Comparison of ENCODE assay signal across 2 cellular contexts in the genomic region with DNA sequence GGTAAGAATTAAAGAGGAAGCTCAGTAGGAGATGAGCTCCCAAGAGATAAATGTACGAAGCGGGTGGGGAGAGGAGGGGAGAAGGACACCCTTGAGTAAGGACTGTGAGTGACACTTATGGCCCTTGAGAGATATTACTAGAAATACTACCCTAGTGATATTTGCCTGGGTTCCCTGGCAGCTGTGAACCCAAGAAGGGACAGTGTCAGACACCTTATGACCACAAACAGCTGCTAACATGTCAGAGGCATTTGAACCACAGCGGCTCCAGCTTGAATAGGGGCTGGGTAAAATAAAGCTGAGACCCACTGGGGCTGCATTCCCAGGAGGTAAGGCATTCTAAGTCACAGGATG.
TF ChIP-seq lines count a peak whose summit lies in the region.

No MANE protein-coding gene starts in this region.

TF ChIP-seq in IMR-90, 13 proteins besides CTCF, POLR2A, EP300 and RAD21:
- TF ChIP-seq BHLHE40 (IDR thresholded peaks at IDR 0.05; ENCODE audit: low read depth, low read length) (no peak), MAZ (IDR thresholded peaks at IDR 0.05; ENCODE audit: borderline replicate concordance, low read depth, low read length) (no peak), RCOR1 (IDR thresholded peaks at IDR 0.05; ENCODE audit: insufficient replicate concordance, low read length) (no peak), CEBPB (IDR thresholded peaks at IDR 0.05; ENCODE audit: low read depth, low read length) (no peak), MXI1 (IDR thresholded peaks at IDR 0.05; ENCODE audit: borderline replicate concordance, low read depth, low read length) (no peak), RFX5 (IDR thresholded peaks at IDR 0.05; ENCODE audit: low read depth, low read length) (no peak), FOS (IDR thresholded peaks at IDR 0.05; ENCODE audit: low read depth, low read length) (no peak), NFE2L2 (IDR thresholded peaks at IDR 0.05; ENCODE audit: low read depth, low read length) (no peak), MAFK (IDR thresholded peaks at IDR 0.05; ENCODE audit: low read depth, low read length) (no peak), SMC3 (IDR thresholded peaks at IDR 0.05; ENCODE audit: low read depth, low read length) (no peak)
- TF ChIP-seq, protein P1, sequence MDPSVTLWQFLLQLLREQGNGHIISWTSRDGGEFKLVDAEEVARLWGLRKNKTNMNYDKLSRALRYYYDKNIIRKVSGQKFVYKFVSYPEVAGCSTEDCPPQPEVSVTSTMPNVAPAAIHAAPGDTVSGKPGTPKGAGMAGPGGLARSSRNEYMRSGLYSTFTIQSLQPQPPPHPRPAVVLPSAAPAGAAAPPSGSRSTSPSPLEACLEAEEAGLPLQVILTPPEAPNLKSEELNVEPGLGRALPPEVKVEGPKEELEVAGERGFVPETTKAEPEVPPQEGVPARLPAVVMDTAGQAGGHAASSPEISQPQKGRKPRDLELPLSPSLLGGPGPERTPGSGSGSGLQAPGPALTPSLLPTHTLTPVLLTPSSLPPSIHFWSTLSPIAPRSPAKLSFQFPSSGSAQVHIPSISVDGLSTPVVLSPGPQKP (IDR thresholded peaks at IDR 0.05; ENCODE audit: borderline replicate concordance, low read depth, low read length), result no peak
- TF ChIP-seq, protein P2, sequence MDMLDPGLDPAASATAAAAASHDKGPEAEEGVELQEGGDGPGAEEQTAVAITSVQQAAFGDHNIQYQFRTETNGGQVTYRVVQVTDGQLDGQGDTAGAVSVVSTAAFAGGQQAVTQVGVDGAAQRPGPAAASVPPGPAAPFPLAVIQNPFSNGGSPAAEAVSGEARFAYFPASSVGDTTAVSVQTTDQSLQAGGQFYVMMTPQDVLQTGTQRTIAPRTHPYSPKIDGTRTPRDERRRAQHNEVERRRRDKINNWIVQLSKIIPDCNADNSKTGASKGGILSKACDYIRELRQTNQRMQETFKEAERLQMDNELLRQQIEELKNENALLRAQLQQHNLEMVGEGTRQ (IDR thresholded peaks at IDR 0.05; ENCODE audit: low read depth, low read length), result no peak
TF ChIP-seq in IMR-90: peak in this region for 0.

TF ChIP-seq in H1, 55 proteins besides CTCF, POLR2A, EP300 and RAD21:
- TF ChIP-seq BRCA1 (IDR thresholded peaks at IDR 0.05; ENCODE audit: low read depth, low read length), result no peak
- TF ChIP-seq, protein P3, sequence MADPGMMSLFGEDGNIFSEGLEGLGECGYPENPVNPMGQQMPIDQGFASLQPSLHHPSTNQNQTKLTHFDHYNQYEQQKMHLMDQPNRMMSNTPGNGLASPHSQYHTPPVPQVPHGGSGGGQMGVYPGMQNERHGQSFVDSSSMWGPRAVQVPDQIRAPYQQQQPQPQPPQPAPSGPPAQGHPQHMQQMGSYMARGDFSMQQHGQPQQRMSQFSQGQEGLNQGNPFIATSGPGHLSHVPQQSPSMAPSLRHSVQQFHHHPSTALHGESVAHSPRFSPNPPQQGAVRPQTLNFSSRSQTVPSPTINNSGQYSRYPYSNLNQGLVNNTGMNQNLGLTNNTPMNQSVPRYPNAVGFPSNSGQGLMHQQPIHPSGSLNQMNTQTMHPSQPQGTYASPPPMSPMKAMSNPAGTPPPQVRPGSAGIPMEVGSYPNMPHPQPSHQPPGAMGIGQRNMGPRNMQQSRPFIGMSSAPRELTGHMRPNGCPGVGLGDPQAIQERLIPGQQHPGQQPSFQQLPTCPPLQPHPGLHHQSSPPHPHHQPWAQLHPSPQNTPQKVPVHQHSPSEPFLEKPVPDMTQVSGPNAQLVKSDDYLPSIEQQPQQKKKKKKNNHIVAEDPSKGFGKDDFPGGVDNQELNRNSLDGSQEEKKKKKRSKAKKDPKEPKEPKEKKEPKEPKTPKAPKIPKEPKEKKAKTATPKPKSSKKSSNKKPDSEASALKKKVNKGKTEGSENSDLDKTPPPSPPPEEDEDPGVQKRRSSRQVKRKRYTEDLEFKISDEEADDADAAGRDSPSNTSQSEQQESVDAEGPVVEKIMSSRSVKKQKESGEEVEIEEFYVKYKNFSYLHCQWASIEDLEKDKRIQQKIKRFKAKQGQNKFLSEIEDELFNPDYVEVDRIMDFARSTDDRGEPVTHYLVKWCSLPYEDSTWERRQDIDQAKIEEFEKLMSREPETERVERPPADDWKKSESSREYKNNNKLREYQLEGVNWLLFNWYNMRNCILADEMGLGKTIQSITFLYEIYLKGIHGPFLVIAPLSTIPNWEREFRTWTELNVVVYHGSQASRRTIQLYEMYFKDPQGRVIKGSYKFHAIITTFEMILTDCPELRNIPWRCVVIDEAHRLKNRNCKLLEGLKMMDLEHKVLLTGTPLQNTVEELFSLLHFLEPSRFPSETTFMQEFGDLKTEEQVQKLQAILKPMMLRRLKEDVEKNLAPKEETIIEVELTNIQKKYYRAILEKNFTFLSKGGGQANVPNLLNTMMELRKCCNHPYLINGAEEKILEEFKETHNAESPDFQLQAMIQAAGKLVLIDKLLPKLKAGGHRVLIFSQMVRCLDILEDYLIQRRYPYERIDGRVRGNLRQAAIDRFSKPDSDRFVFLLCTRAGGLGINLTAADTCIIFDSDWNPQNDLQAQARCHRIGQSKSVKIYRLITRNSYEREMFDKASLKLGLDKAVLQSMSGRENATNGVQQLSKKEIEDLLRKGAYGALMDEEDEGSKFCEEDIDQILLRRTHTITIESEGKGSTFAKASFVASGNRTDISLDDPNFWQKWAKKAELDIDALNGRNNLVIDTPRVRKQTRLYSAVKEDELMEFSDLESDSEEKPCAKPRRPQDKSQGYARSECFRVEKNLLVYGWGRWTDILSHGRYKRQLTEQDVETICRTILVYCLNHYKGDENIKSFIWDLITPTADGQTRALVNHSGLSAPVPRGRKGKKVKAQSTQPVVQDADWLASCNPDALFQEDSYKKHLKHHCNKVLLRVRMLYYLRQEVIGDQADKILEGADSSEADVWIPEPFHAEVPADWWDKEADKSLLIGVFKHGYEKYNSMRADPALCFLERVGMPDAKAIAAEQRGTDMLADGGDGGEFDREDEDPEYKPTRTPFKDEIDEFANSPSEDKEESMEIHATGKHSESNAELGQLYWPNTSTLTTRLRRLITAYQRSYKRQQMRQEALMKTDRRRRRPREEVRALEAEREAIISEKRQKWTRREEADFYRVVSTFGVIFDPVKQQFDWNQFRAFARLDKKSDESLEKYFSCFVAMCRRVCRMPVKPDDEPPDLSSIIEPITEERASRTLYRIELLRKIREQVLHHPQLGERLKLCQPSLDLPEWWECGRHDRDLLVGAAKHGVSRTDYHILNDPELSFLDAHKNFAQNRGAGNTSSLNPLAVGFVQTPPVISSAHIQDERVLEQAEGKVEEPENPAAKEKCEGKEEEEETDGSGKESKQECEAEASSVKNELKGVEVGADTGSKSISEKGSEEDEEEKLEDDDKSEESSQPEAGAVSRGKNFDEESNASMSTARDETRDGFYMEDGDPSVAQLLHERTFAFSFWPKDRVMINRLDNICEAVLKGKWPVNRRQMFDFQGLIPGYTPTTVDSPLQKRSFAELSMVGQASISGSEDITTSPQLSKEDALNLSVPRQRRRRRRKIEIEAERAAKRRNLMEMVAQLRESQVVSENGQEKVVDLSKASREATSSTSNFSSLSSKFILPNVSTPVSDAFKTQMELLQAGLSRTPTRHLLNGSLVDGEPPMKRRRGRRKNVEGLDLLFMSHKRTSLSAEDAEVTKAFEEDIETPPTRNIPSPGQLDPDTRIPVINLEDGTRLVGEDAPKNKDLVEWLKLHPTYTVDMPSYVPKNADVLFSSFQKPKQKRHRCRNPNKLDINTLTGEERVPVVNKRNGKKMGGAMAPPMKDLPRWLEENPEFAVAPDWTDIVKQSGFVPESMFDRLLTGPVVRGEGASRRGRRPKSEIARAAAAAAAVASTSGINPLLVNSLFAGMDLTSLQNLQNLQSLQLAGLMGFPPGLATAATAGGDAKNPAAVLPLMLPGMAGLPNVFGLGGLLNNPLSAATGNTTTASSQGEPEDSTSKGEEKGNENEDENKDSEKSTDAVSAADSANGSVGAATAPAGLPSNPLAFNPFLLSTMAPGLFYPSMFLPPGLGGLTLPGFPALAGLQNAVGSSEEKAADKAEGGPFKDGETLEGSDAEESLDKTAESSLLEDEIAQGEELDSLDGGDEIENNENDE (IDR thresholded peaks at IDR 0.05; ENCODE audit: insufficient replicate concordance, low read length), result no peak
- TF ChIP-seq KDM5A (IDR thresholded peaks at IDR 0.05; ENCODE audit: low read length), result no peak
- no peak for TF ChIP-seq SUZ12 (IDR thresholded peaks at IDR 0.05; ENCODE audit: low read length)
- TF ChIP-seq BACH1 (IDR thresholded peaks at IDR 0.05; ENCODE audit: low read length), result no peak
- no peak for TF ChIP-seq E2F6 (IDR thresholded peaks at IDR 0.05)
- no peak for TF ChIP-seq RXRA (IDR thresholded peaks at IDR 0.05; ENCODE audit: insufficient read depth, low read depth, low read length)
- TF ChIP-seq SIN3A (conservative IDR thresholded peaks at IDR 0.05 in 1 of 2, IDR thresholded peaks at IDR 0.05 in 1 of 2; ENCODE audit: low read depth in 1 of 2, low read length in 2 of 2), result no peak
- TF ChIP-seq EZH2 (IDR thresholded peaks at IDR 0.05; ENCODE audit: low read depth, low read length, severe bottlenecking), result no peak
- no peak for TF ChIP-seq TAF1 (IDR thresholded peaks at IDR 0.05; ENCODE audit: low read depth, low read length)
- TF ChIP-seq MAFK (IDR thresholded peaks at IDR 0.05; ENCODE audit: low read depth, low read length), result no peak
- TF ChIP-seq JUND (IDR thresholded peaks at IDR 0.05; ENCODE audit: low read length), result no peak
- no peak for TF ChIP-seq GABPA (IDR thresholded peaks at IDR 0.05; ENCODE audit: borderline replicate concordance, insufficient read depth, low read length)
- no peak for TF ChIP-seq SP1 (IDR thresholded peaks at IDR 0.05; ENCODE audit: low read depth, low read length)
- no peak for TF ChIP-seq NRF1 (IDR thresholded peaks at IDR 0.05; ENCODE audit: low read depth, low read length)
